In the genomic region with DNA sequence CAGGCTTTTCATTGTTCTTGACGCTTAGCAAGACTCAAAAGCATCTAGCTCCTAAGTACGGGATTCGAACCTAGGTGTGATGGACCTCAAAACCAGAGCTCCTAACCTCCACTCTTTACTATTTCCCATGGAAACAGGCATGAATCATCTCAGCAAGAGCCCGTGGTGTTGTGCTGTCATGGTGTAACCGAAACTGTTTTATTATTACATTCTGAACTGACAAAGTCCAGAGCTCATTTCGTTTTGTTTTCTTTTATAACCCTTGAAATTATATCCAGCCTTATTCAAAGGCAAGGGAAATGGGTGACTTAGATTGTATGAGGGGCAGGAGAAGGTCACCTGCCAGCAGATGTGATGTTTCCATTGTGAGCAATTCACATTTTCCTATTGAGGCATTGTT, we compare ENCODE assay signal across 19 cellular contexts.
DNase-seq lines count a peak whose midpoint lies in the region; TF ChIP-seq lines count a peak whose summit lies in the region.
"Had no signal": no experiment of that assay in that cellular context is flagged by ENCODE, and none has a peak within 500 bp of the region (broad histone marks: within the 10 kb centered on the region; RNA-seq: fewer than 3 reads in every experiment).

No MANE protein-coding gene starts in this region.

- CTCF ChIA-PET in HEK293 (lab: Yijun Ruan, JAX) = no interaction called here

- POLR2A ChIA-PET in HEK293 (lab: Yijun Ruan, JAX) = no interaction called here

- H3K9me3 ChIP-seq in HEK293 (ENCODE audit: control insufficient read depth, insufficient read depth, low read depth, low read length) = no peaks in the 10 kb centered on the region

- H3K27ac ChIP-seq in HEK293 (ENCODE audit: extremely low read depth, low read depth, low read length) = no peak overlapping the region
- H3K27ac ChIP-seq: C4-2B had no signal

- TF ChIP-seq CTCF in HEK293 (tag by site-specific recombination; IDR thresholded peaks at IDR 0.05) (no peak), astrocyte of the spinal cord (IDR thresholded peaks at IDR 0.05; ENCODE audit: low read depth, low read length) (no peak), fibroblast of villous mesenchyme (IDR thresholded peaks at IDR 0.05; ENCODE audit: insufficient read depth, low read depth, low read length) (no peak)

- no peaks in the 10 kb centered on the region for H3K36me3 ChIP-seq in HEK293 (ENCODE audit: control insufficient read depth in 2 of 2, insufficient read depth in 1 of 2, low read length in 2 of 2)

- in situ Hi-C loops in astrocyte of the spinal cord (cut with HindIII; ENCODE audit: low sequenced_read_pairs) = no loop called here

- H3K4me3 ChIP-seq in HEK293 (ENCODE audit: low read depth, low read length) (no peak overlapping the region), astrocyte of the spinal cord (ENCODE audit: low read depth, low read length) (no peak overlapping the region), fibroblast of villous mesenchyme (ENCODE audit: low read depth, low read length) (no peak overlapping the region)

- DNase-seq in NCI-H748 (lab: John Stamatoyannopoulos, UW; ENCODE audit: unreplicated experiment) (peak; percentile 87), astrocyte of the spinal cord (ENCODE audit: low read depth, low spot score) (peak; percentile 15), fibroblast of villous mesenchyme (ENCODE audit: low read depth) (peak; percentile 76), occipital lobe (lab: John Stamatoyannopoulos, UW) (no peak), NCI-H2196 treated with DMSO at 0.1 percent for 48 hours (lab: John Stamatoyannopoulos, UW; ENCODE audit: unreplicated experiment) (no peak), NCI-H2171 treated with DMSO at 0.1 percent for 48 hours (lab: John Stamatoyannopoulos, UW) (no peak), NCI-H2029 treated with DMSO at 0.1 percent for 48 hours (lab: John Stamatoyannopoulos, UW) (no peak)
- DNase-seq: Calu3; CD8-positive, alpha-beta memory T cell; DMS153; MV-4-11; NCI-H1105 treated with DMSO at 0.1 percent for 48 hours; NCI-H187; NCI-H2107; NCI-H2227 treated with DMSO at 0.1 percent for 48 hours; NCI-H510A treated with DMSO at 0.1 percent for 48 hours; OCI-M1 had no signal

- H3K4me1 ChIP-seq in HEK293 (ENCODE audit: control insufficient read depth, insufficient read depth, low read length) = peaks cover 6% of the 10 kb centered on the region; the same call in 1 of the 2 replicates

TF ChIP-seq in HEK293, 187 proteins besides CTCF, POLR2A, EP300 and RAD21:
- TF ChIP-seq, protein P1, sequence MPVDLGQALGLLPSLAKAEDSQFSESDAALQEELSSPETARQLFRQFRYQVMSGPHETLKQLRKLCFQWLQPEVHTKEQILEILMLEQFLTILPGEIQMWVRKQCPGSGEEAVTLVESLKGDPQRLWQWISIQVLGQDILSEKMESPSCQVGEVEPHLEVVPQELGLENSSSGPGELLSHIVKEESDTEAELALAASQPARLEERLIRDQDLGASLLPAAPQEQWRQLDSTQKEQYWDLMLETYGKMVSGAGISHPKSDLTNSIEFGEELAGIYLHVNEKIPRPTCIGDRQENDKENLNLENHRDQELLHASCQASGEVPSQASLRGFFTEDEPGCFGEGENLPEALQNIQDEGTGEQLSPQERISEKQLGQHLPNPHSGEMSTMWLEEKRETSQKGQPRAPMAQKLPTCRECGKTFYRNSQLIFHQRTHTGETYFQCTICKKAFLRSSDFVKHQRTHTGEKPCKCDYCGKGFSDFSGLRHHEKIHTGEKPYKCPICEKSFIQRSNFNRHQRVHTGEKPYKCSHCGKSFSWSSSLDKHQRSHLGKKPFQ (tag by site-specific recombination; IDR thresholded peaks at IDR 0.05) = no peak
- TF ChIP-seq, protein P2, sequence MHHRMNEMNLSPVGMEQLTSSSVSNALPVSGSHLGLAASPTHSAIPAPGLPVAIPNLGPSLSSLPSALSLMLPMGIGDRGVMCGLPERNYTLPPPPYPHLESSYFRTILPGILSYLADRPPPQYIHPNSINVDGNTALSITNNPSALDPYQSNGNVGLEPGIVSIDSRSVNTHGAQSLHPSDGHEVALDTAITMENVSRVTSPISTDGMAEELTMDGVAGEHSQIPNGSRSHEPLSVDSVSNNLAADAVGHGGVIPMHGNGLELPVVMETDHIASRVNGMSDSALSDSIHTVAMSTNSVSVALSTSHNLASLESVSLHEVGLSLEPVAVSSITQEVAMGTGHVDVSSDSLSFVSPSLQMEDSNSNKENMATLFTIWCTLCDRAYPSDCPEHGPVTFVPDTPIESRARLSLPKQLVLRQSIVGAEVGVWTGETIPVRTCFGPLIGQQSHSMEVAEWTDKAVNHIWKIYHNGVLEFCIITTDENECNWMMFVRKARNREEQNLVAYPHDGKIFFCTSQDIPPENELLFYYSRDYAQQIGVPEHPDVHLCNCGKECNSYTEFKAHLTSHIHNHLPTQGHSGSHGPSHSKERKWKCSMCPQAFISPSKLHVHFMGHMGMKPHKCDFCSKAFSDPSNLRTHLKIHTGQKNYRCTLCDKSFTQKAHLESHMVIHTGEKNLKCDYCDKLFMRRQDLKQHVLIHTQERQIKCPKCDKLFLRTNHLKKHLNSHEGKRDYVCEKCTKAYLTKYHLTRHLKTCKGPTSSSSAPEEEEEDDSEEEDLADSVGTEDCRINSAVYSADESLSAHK (tag by site-specific recombination; IDR thresholded peaks at IDR 0.05) = 0 out of 2 replicates have a peak, but pooled peaks have one; percentile 13

Comparison
In these comparisons a context has a peak if more than half of its experiments do, and no peak if none do; other contexts are left out.
1. DNase-seq: peak in NCI-H748 (single experiment), astrocyte of the spinal cord (single experiment) and fibroblast of villous mesenchyme (single experiment); none in occipital lobe (single experiment), NCI-H2196 treated with DMSO at 0.1 percent for 48 hours (single experiment), NCI-H2171 treated with DMSO at 0.1 percent for 48 hours (single experiment) and NCI-H2029 treated with DMSO at 0.1 percent for 48 hours (single experiment).